Comparison of ENCODE assay signal across 8 cellular contexts in genomic region chr12:108856428-108857157, GRCh38. TPM values are rescaled to one million over a fixed set of nuclear protein-coding genes. Genes with fewer than 3 reads are reported as not detected.
DNase-seq lines count a peak whose midpoint lies in the region; ATAC-seq and TF ChIP-seq lines count a peak whose summit lies in the region.

No MANE protein-coding gene starts in this region.

- peaks cover 17% of the 10 kb centered on the region; the same call in 1 of the 2 replicates for H3K4me1 ChIP-seq in HUES48 (ENCODE audit: control insufficient read depth, insufficient read depth, low read length)
- H3K4me1 ChIP-seq in colonic mucosa: peaks cover 6% of the 10 kb centered on the region

- TF ChIP-seq CTCF in colonic mucosa (IDR thresholded peaks at IDR 0.05): no peak

- intact Hi-C loops in colonic mucosa (cut with DNase I): no loop called here

- peaks cover 4% of the 10 kb centered on the region; the same call in 1 of the 2 replicates for H3K9me3 ChIP-seq in HUES48 (ENCODE audit: control insufficient read depth, insufficient read depth, low read length)
- no peaks in the 10 kb centered on the region for H3K9me3 ChIP-seq in colonic mucosa

- no peaks in the 10 kb centered on the region for H3K27me3 ChIP-seq in HUES48 (ENCODE audit: control insufficient read depth, insufficient read depth, low read length)
- no peaks in the 10 kb centered on the region for H3K27me3 ChIP-seq in colonic mucosa

- H3K36me3 ChIP-seq in HUES48 (ENCODE audit: control insufficient read depth, insufficient read depth, low read length) (peaks cover 7% of the 10 kb centered on the region), colonic mucosa (no peaks in the 10 kb centered on the region)

- ATAC-seq in GM21390 (IDR thresholded peaks at IDR 0.05; ENCODE audit: unreplicated experiment): peak; percentile 24

- H3K9ac ChIP-seq in HUES48 (ENCODE audit: low read depth, low read length) (peak overlapping the region; percentile 66; the same call in 1 of the 2 replicates), colonic mucosa (ENCODE audit: low read depth in 2 of 2, low read length in 2 of 2) (peak overlapping the region; percentile 95 to 100)

- DNase-seq in CD1c-positive myeloid dendritic cell (ENCODE audit: extremely low spot score) (peak; percentile 95), colonic mucosa (peak; percentile 84), lung microvascular endothelial cell (ENCODE audit: low read depth in 2 of 2) (peak; percentile 70 to 71), DMS153 (lab: John Stamatoyannopoulos, UW) (no peak)
- DNase-seq in activated CD4-positive, alpha-beta T cell treated with anti-CD3 and anti-CD28 coated beads for 4 hours: peak; percentile 61 to 77
- peak; percentile 33 for DNase-seq in stimulated activated CD8-positive, alpha-beta memory T cell treated with anti-CD3 and anti-CD28 coated beads, Interleukin-12 subunit alpha, Interleukin-12 subunit beta, amount 100 ng/mL, for 24 hours (ENCODE audit: extremely low read depth)

- H3K4me3 ChIP-seq in HUES48 (ENCODE audit: low read depth, low read length) (peak overlapping the region; percentile 74), colonic mucosa (peak overlapping the region; percentile 71)

- H3K27ac ChIP-seq in HUES48 (ENCODE audit: low read depth, low read length) (peak overlapping the region; percentile 40), colonic mucosa (peak overlapping the region; percentile 82)

RNA-seq across cellular contexts. Expression of gene SSH1, which starts 0.8 kb away (rescaled TPM):
- total RNA-seq in colonic mucosa: 10 to 100 TPM; 22.5 to 29.1 TPM
- total RNA-seq in lung microvascular endothelial cell: 13.1 and 23.2 TPM in 2 replicates

RNA-seq across cellular contexts. Expression of gene DAO, which starts 23.3 kb away (rescaled TPM):
- total RNA-seq in colonic mucosa (1 to 10 TPM; 2.2 to 2.4 TPM), lung microvascular endothelial cell (not detected in 2 replicates)
